ENCODE assay signal across 28 cellular contexts in the genomic region with DNA sequence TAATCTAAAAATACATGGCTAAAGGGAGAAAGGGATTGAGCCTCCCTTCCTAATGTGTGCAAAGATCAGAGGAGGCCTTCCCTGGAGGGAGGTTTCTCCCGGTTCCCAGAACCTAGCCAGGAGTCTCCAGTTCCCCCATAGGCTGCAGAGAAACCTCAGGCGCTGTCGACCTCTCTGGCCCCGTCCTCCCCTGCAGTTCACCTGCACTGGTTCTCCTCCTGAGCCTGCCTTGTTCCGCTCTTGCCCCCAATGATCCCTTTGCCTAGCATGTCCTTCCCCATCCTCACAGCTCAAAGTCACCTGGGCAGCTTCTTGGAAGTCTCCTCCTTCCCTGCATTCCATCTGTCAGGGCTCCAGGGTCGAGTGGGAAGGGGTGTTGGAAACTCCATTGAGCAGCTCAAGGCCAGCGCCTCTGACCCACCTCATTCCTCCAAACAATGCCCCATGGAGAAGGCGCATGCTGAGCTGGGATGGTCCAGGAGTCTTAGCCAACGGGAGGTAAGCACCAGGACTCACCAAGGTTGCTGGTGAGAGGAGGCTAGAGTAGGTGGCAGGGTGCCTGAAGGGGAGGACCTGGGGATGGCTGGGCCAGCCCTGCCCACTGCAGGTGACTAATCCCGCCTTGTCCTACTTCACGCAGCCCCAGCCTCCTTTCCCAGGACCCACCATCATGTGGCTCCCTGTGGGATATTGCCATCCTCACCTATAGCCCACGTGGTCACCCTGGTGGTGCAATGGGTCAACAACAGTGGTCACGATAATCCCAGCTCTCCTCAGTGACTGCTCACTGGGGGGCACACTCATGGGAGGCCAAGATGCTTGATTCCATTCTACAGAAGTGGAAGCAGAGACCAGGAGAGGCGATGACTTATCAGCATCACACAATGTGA. TPM values are rescaled to one million over a fixed set of nuclear protein-coding genes. Genes with fewer than 3 reads are reported as not detected.
"Had no signal": no experiment of that assay in that cellular context is flagged by ENCODE, and none has a peak within 500 bp of the region (broad histone marks: within the 10 kb centered on the region; RNA-seq: fewer than 3 reads in every experiment).

No MANE protein-coding gene starts in this region.

- H3K4me3 Mint-ChIP-seq: activated CD4-positive, alpha-beta T cell treated with anti-CD3 and anti-CD28 coated beads, Interleukin-2, amount 10 ng/mL, durations not matched to agents 24 days and 14 days; activated CD8-positive, alpha-beta memory T cell treated with anti-CD3 and anti-CD28 coated beads, Interleukin-2, amount 10 ng/mL, durations not matched to agents 7 days and 5 days; activated CD8-positive, alpha-beta T cell treated with anti-CD3 and anti-CD28 coated beads for 36 hours; activated naive CD8-positive, alpha-beta T cell treated with anti-CD3 and anti-CD28 coated beads, Interleukin-2, amount 50 U/mL, for 24 hours; neural crest cell; stimulated activated memory B cell treated with anti-CD40 and anti-IgM and Interleukin-4, amounts not matched to agents 10 μg/mL and 1 μg/mL and 100 μg/mL, for 72 hours; type B pancreatic cell had no signal

- H3K4me1 ChIP-seq: lower lobe of right lung had no signal

- ATAC-seq: activated CD4-positive, CD25-positive, alpha-beta regulatory T cell treated with anti-CD3 and anti-CD28 coated beads, Interleukin-2, amount 50 U/mL, for 24 hours; activated CD8-positive, alpha-beta memory T cell treated with anti-CD3 and anti-CD28 coated beads, Interleukin-2, amount 10 ng/mL, durations not matched to agents 7 days and 5 days; activated CD8-positive, alpha-beta T cell treated with anti-CD3 and anti-CD28 coated beads for 36 hours; activated naive CD8-positive, alpha-beta T cell treated with anti-CD3 and anti-CD28 coated beads, Interleukin-2, amount 50 U/mL, for 24 hours; mucosa of descending colon; sciatic nerve; stimulated activated memory B cell treated with anti-CD40 and anti-IgM and Interleukin-4, amounts not matched to agents 10 μg/mL and 1 μg/mL and 100 μg/mL, for 72 hours had no signal

- H3K27ac ChIP-seq: brain microvascular endothelial cell, lower lobe of right lung, thoracic aorta, VCaP had no signal

- DNase-seq: activated CD4-positive, alpha-beta T cell treated with anti-CD3 and anti-CD28 coated beads, Interleukin-2, amount 10 ng/mL, durations not matched to agents 24 days and 14 days; activated CD8-positive, alpha-beta memory T cell treated with anti-CD3 and anti-CD28 coated beads, Interleukin-2, amount 10 ng/mL, durations not matched to agents 7 days and 5 days; activated CD8-positive, alpha-beta T cell treated with anti-CD3 and anti-CD28 coated beads for 36 hours; activated effector memory CD4-positive, alpha-beta T cell treated with anti-CD3 and anti-CD28 coated beads, Interleukin-2, amount 50 U/mL, for 16 hours; activated naive CD4-positive, alpha-beta T cell treated with anti-CD3 and anti-CD28 coated beads, Interleukin-2, amount 50 U/mL, for 16 hours; activated naive CD8-positive, alpha-beta T cell treated with anti-CD3 and anti-CD28 coated beads, Interleukin-2, amount 50 U/mL, for 24 hours; activated T-cell treated with anti-CD3 and anti-CD28 coated beads for 4 hours; aorta; brain microvascular endothelial cell; cortex of kidney; erythroblast; foreskin fibroblast; lower lobe of right lung; mesendoderm; naive B cell; small intestine; stimulated activated CD4-positive, alpha-beta T cell treated with anti-CD3 and anti-CD28 coated beads, Interleukin-2, amount 100 ng/mL, for 24 hours; T-helper 2 cell had no signal

- H3K27me3 Mint-ChIP-seq: activated CD8-positive, alpha-beta memory T cell treated with anti-CD3 and anti-CD28 coated beads, Interleukin-2, amount 10 ng/mL, durations not matched to agents 7 days and 5 days; activated CD8-positive, alpha-beta T cell treated with anti-CD3 and anti-CD28 coated beads for 36 hours; activated naive CD8-positive, alpha-beta T cell treated with anti-CD3 and anti-CD28 coated beads, Interleukin-2, amount 50 U/mL, for 24 hours; stimulated activated memory B cell treated with anti-CD40 and anti-IgM and Interleukin-4, amounts not matched to agents 10 μg/mL and 1 μg/mL and 100 μg/mL, for 72 hours; type B pancreatic cell had no signal

- H3K27ac Mint-ChIP-seq: activated CD4-positive, alpha-beta T cell treated with anti-CD3 and anti-CD28 coated beads, Interleukin-2, amount 10 ng/mL, durations not matched to agents 24 days and 14 days; activated CD8-positive, alpha-beta memory T cell treated with anti-CD3 and anti-CD28 coated beads, Interleukin-2, amount 10 ng/mL, durations not matched to agents 7 days and 5 days; activated CD8-positive, alpha-beta T cell treated with anti-CD3 and anti-CD28 coated beads for 36 hours; activated naive CD8-positive, alpha-beta T cell treated with anti-CD3 and anti-CD28 coated beads, Interleukin-2, amount 50 U/mL, for 24 hours; stimulated activated memory B cell treated with anti-CD40 and anti-IgM and Interleukin-4, amounts not matched to agents 10 μg/mL and 1 μg/mL and 100 μg/mL, for 72 hours; type B pancreatic cell had no signal

- H3K4me3 ChIP-seq: lower lobe of right lung, mucosa of descending colon, thoracic aorta had no signal

- H3K36me3 ChIP-seq: brain microvascular endothelial cell, lower lobe of right lung, thoracic aorta had no signal

- H3K9me3 ChIP-seq: lower lobe of right lung, mucosa of descending colon, thoracic aorta had no signal

- H3K36me3 Mint-ChIP-seq: activated CD8-positive, alpha-beta memory T cell treated with anti-CD3 and anti-CD28 coated beads, Interleukin-2, amount 10 ng/mL, durations not matched to agents 7 days and 5 days; stimulated activated memory B cell treated with anti-CD40 and anti-IgM and Interleukin-4, amounts not matched to agents 10 μg/mL and 1 μg/mL and 100 μg/mL, for 72 hours; type B pancreatic cell had no signal

- H3K4me1 Mint-ChIP-seq: activated CD8-positive, alpha-beta memory T cell treated with anti-CD3 and anti-CD28 coated beads, Interleukin-2, amount 10 ng/mL, durations not matched to agents 7 days and 5 days had no signal

- H3K9me3 Mint-ChIP-seq: activated CD4-positive, alpha-beta T cell treated with anti-CD3 and anti-CD28 coated beads, Interleukin-2, amount 10 ng/mL, durations not matched to agents 24 days and 14 days; activated CD8-positive, alpha-beta T cell treated with anti-CD3 and anti-CD28 coated beads for 36 hours; activated naive CD8-positive, alpha-beta T cell treated with anti-CD3 and anti-CD28 coated beads, Interleukin-2, amount 50 U/mL, for 24 hours; naive B cell; neural crest cell; stimulated activated memory B cell treated with anti-CD40 and anti-IgM and Interleukin-4, amounts not matched to agents 10 μg/mL and 1 μg/mL and 100 μg/mL, for 72 hours; type B pancreatic cell had no signal

RNA-seq across cellular contexts. Expression of gene RSPH14, which starts 15.4 kb away (rescaled TPM):
- total RNA-seq: activated CD4-positive, alpha-beta T cell treated with anti-CD3 and anti-CD28 coated beads, Interleukin-2, amount 10 ng/mL, durations not matched to agents 24 days and 14 days; activated CD8-positive, alpha-beta memory T cell treated with anti-CD3 and anti-CD28 coated beads, Interleukin-2, amount 10 ng/mL, durations not matched to agents 7 days and 5 days; activated CD8-positive, alpha-beta T cell treated with anti-CD3 and anti-CD28 coated beads for 36 hours had no signal
- polyA plus RNA-seq: aorta, fibroblast of lung, keratinocyte had no signal

RNA-seq across cellular contexts. Expression of gene RAB36, which starts 18.9 kb away (rescaled TPM):
- total RNA-seq: activated CD4-positive, alpha-beta T cell treated with anti-CD3 and anti-CD28 coated beads, Interleukin-2, amount 10 ng/mL, durations not matched to agents 24 days and 14 days had no signal
